8 cellular contexts compared by ENCODE assay signal in the genomic region with DNA sequence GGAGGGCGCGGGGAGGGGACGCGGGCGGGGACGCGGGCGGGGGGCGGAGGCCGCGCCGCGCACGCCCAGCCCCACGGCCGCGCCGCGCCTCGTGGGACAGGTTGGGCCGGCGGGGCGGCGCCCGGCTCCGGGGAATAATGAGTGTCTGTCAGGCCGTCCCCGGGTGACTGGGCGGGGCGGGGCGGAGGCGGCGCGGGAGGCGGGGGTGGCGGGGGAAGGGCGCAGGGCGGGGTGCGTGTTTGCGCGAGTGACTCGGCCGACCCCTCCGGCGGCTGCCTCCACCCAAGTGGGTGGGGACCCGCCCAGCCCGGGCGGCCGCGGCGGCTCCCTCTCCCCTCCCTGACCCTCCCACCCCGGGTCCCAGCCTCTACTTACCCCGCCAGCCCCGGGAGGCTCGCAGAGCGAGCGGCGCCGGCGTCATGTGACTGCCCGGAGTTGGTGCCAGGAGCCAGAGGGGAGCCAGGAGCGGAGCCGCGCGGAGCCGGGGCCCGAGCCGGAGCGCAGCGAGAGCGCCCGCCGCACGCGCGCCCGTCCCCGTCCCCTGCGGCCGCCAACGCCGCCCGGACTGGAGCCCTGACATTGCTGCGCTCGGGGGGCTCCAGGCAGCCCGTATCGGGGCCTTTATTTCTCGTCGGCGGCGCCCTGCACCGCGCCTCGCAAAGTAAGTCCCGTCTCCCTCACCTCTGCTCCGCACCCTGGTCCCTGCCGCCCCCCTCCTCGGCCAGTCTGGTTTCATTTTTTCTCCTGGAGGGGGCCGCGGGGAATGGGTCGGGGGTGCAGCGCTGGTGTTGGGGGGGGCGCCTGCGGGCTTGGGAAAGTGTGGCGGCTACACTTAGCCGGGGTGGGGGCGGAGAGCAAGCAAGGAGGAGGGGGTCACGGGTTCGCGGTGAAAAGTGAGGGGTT. TPM values are rescaled to one million over a fixed set of nuclear protein-coding genes. Genes with fewer than 3 reads are reported as not detected.
DNase-seq lines count a peak whose midpoint lies in the region; ATAC-seq and TF ChIP-seq lines count a peak whose summit lies in the region.

TSS of gene KLF3 (plus strand) at position 399 of the 903 bp plus-strand sequence. CDS start 16,427 bp downstream, outside the sequence.

- TF ChIP-seq POLR2A in adrenal gland (IDR thresholded peaks at IDR 0.05) (peak; percentile 96 to 98), heart left ventricle (IDR thresholded peaks at IDR 0.05) (peak in 1 of 2 donors; percentile 92), transverse colon (IDR thresholded peaks at IDR 0.05) (peak; percentile 85)

- H3K9me3 ChIP-seq in adrenal gland (replicated peaks in 1 of 3) = no peaks in the 10 kb centered on the region
- no peaks in the 10 kb centered on the region for H3K9me3 ChIP-seq in heart left ventricle
- no peaks in the 10 kb centered on the region for H3K9me3 ChIP-seq in transverse colon

- intact Hi-C loops in T-helper 1 cell treated with Interleukin-12 subunit alpha and Interleukin-12 subunit beta and Interleukin-4 antibody, amounts not matched to agents 30 ng/mL and 1 ng/mL, for 36 hours (cut with micrococcal nuclease) = loop anchor here (1.0 to 10.0 kb wide), 9 partner anchors 135 to 1641 kb away; partner anchors contain the start of genes PGM2, TMEM156 and WDR19
- intact Hi-C loops in adrenal gland (cut with DNase I) (no loop called here), heart left ventricle (cut with DNase I) (loop anchor here in 4 of 10 donors (1.0 to 10.0 kb wide), 6 partner anchors 99 to 345 kb away; no protein-coding TSS in a partner anchor), transverse colon (cut with DNase I; ENCODE audit: low total_unique reads) (loop anchor here (1.0 to 10.0 kb wide), 2 partner anchors 69 to 344 kb away; no protein-coding TSS in a partner anchor)

- H3K27ac ChIP-seq in adrenal gland (peak within 1 kb of the TSS; percentile 94 to 99 (median 99)), heart left ventricle (peak within 1 kb of the TSS; percentile 97 to 100 (median 100)), transverse colon (peak within 1 kb of the TSS; percentile 100)

- DNase-seq in GM10248 (ENCODE audit: extremely low spot score) (peak; percentile 85), NCI-H1105 (lab: John Stamatoyannopoulos, UW) (peak; percentile 73), adrenal gland (peak; percentile 94 to 97 (median 96)), heart left ventricle (peak; percentile 95 to 98 (median 96)), pons (ENCODE audit: low spot score) (peak; percentile 92), transverse colon (peak; percentile 96)

- ATAC-seq in HG02610 (IDR thresholded peaks at IDR 0.05; ENCODE audit: unreplicated experiment) (peak; percentile 79), heart left ventricle (peak; percentile 84 to 91 (median 86))

- peak within 1 kb of the TSS; percentile 20 to 99 (median 84) for H3K4me3 ChIP-seq in adrenal gland
- H3K4me3 ChIP-seq in heart left ventricle = peak within 1 kb of the TSS; percentile 81 to 98 (median 92)
- H3K4me3 ChIP-seq in transverse colon = peak within 1 kb of the TSS; percentile 89 to 99 (median 94)

- H3K27me3 ChIP-seq in adrenal gland (no peaks in the 10 kb centered on the region), heart left ventricle (no peaks in the 10 kb centered on the region), transverse colon (no peaks in the 10 kb centered on the region)

- TF ChIP-seq CTCF in GM10248 (IDR thresholded peaks at IDR 0.05; ENCODE audit: control extremely low read depth, extremely low read depth, low read depth, missing control alignments) = no peak
- TF ChIP-seq CTCF in adrenal gland (IDR thresholded peaks at IDR 0.05) = no peak
- TF ChIP-seq CTCF in heart left ventricle (IDR thresholded peaks at IDR 0.05) = no peak
- no peak for TF ChIP-seq CTCF in transverse colon (IDR thresholded peaks at IDR 0.05)

- no peak for TF ChIP-seq EP300 in transverse colon (IDR thresholded peaks at IDR 0.05; ENCODE audit: low read depth)

- CTCF ChIA-PET in GM10248 (lab: Yijun Ruan, JAX) = interaction anchor here (0.6 kb wide), 1 partner anchor 343 kb away, joined by 5 read pairs; no protein-coding TSS in a partner anchor

- H3K36me3 ChIP-seq in adrenal gland (replicated peaks in 1 of 2) (no peaks in the 10 kb centered on the region), heart left ventricle (no peaks in the 10 kb centered on the region), transverse colon (no peaks in the 10 kb centered on the region)

- WGBS in adrenal gland, 4 donors = 0 to 1% (median 1%) methylated on average over 7 to 107 of the region's 110 CpGs
- WGBS in heart left ventricle, 4 donors = 0 to 2% (median 1%) methylated on average over 15 to 110 of the region's 110 CpGs
- WGBS in transverse colon (ENCODE audit: low coverage in 1 of 2), 2 donors = 0 to 1% methylated on average over 4 to 64 of the region's 110 CpGs

- in situ Hi-C loops in transverse colon (cut with MboI; ENCODE audit: low pct_ligation_motif_present in 1 of 4, low pct_unique_long_range_greater_than_20kb in 1 of 4, low sequenced_read_pairs in 3 of 4) = no loop called here

- H3K4me1 ChIP-seq in adrenal gland (replicated peaks in 1 of 2) (peaks cover 34 to 36% of the 10 kb centered on the region in 2 donors), heart left ventricle (peaks cover 0 to 54% (median 33%) of the 10 kb centered on the region in 12 donors), transverse colon (peaks cover 2 to 46% (median 33%) of the 10 kb centered on the region in 4 donors)

- POLR2A ChIA-PET in GM10248 (lab: Yijun Ruan, JAX) = no interaction called here

RNA-seq across cellular contexts. Expression of gene KLF3, which starts in this region (rescaled TPM):
- 27.4 and 27.8 TPM in 2 replicates for total RNA-seq in T-helper 1 cell treated with Interleukin-12 subunit alpha and Interleukin-12 subunit beta and Interleukin-4 antibody, amounts not matched to agents 30 ng/mL and 1 ng/mL, for 36 hours
- total RNA-seq in adrenal gland (10 to 100 TPM; 24.4 to 45.7 (median 44.0) TPM), heart left ventricle (10 to 100 TPM; 17.8 to 36.4 (median 21.1) TPM), transverse colon (100 to 1,000 TPM; 111 to 174 (median 132) TPM)
- polyA plus RNA-seq in adrenal gland (10 to 100 TPM; 10.1 to 23.5 (median 10.2) TPM), heart left ventricle (10 to 100 TPM in 1 of 2 donors, 1 to 10 TPM in 1; 7.4 to 16.0 TPM)

Comparison
In these comparisons a context has a peak if more than half of its experiments do, and no peak if none do; other contexts are left out.
1. Peak in every context shown above with its lines: DNase-seq, ATAC-seq, H3K4me3 ChIP-seq and H3K27ac ChIP-seq.
2. intact Hi-C loops: an anchor here in T-helper 1 cell treated with Interleukin-12 subunit alpha and Interleukin-12 subunit beta and Interleukin-4 antibody, amounts not matched to agents 30 ng/mL and 1 ng/mL, for 36 hours (1.0 to 10.0 kb wide) and transverse colon (1.0 to 10.0 kb wide); none called in adrenal gland.